8 cellular contexts compared by ENCODE assay signal in genomic region chr12:54280401-54281260, GRCh38. TPM values are rescaled to one million over a fixed set of nuclear protein-coding genes. Genes with fewer than 3 reads are reported as not detected.
A peak's percentile ranks its signal among the peaks of the same experiment; 100 is the strongest.
DNase-seq lines count a peak whose midpoint lies in the region; ATAC-seq and TF ChIP-seq lines count a peak whose summit lies in the region.

Gene HNRNPA1, plus strand, starts transcription at chr12:54280726. Its CDS starts 82 bp downstream, at chr12:54280808.

- H3K4me1 Mint-ChIP-seq in activated T-cell treated with anti-CD3 and anti-CD28 coated beads, Interleukin-2, amount 50 U/mL, for 24 hours (ENCODE audit: low read depth) = peaks cover 55% of the 10 kb centered on the region

- H3K4me3 Mint-ChIP-seq in activated T-cell treated with anti-CD3 and anti-CD28 coated beads, Interleukin-2, amount 50 U/mL, for 24 hours = no peak within 1 kb of the TSS

- no peaks in the 10 kb centered on the region for H3K9me3 ChIP-seq in mucosa of stomach (ENCODE audit: control insufficient read depth, low read length)

- in situ Hi-C loops in KBM-7 (cut with MboI; ENCODE audit: low pct_unique_long_range_greater_than_20kb, low sequenced_read_pairs) = no loop called here

- no peaks in the 10 kb centered on the region for H3K27me3 Mint-ChIP-seq in activated T-cell treated with anti-CD3 and anti-CD28 coated beads, Interleukin-2, amount 50 U/mL, for 24 hours

- DNase-seq in DMS53 (lab: John Stamatoyannopoulos, UW) (peak; percentile 100), KBM-7 (peak; percentile 99)
- peak; percentile 89 for DNase-seq in activated T-cell treated with anti-CD3 and anti-CD28 coated beads, Interleukin-2, amount 50 U/mL, for 24 hours
- peak; percentile 82 to 84 for DNase-seq in stimulated activated CD8-positive, alpha-beta memory T cell treated with anti-CD3 and anti-CD28 coated beads, Interleukin-7, amount 100 ng/mL, for 1 hour (ENCODE audit: low read depth in 2 of 2)

- peaks cover 18% of the 10 kb centered on the region for H3K36me3 Mint-ChIP-seq in activated T-cell treated with anti-CD3 and anti-CD28 coated beads, Interleukin-2, amount 50 U/mL, for 24 hours (ENCODE audit: low read depth)

- H3K36me3 ChIP-seq in mucosa of stomach (ENCODE audit: control insufficient read depth, insufficient read depth, low read length) = peaks cover 11% of the 10 kb centered on the region

- H3K4me3 ChIP-seq in mucosa of stomach (ENCODE audit: low read length) = peak within 1 kb of the TSS; percentile 61

- peaks cover 25% of the 10 kb centered on the region for H3K4me1 ChIP-seq in mucosa of stomach (ENCODE audit: control insufficient read depth, insufficient read depth, low read length)

- peak; percentile 80 for ATAC-seq in GM21717 (IDR thresholded peaks at IDR 0.05; ENCODE audit: unreplicated experiment)
- ATAC-seq in esophagus mucosa = peak; percentile 96

- H3K27me3 ChIP-seq in mucosa of stomach (ENCODE audit: control insufficient read depth, insufficient read depth, low read length) = no peaks in the 10 kb centered on the region

- H3K9me3 Mint-ChIP-seq in activated T-cell treated with anti-CD3 and anti-CD28 coated beads, Interleukin-2, amount 50 U/mL, for 24 hours = no peaks in the 10 kb centered on the region

- peak within 1 kb of the TSS; percentile 75 for H3K9ac ChIP-seq in mucosa of stomach (ENCODE audit: low read length)

- H3K27ac Mint-ChIP-seq in activated T-cell treated with anti-CD3 and anti-CD28 coated beads, Interleukin-2, amount 50 U/mL, for 24 hours = no peak within 1 kb of the TSS

TF ChIP-seq in PFSK-1, 5 proteins besides CTCF, POLR2A, EP300 and RAD21:
- peak; percentile 100 for TF ChIP-seq TAF1 (IDR thresholded peaks at IDR 0.05; ENCODE audit: borderline replicate concordance, insufficient read depth, low read length)
- TF ChIP-seq SIN3A (IDR thresholded peaks at IDR 0.05; ENCODE audit: borderline replicate concordance, insufficient read depth, low read length) = no peak
- TF ChIP-seq FOXP2 (optimal IDR thresholded peaks at IDR 0.05; ENCODE audit: borderline replicate concordance, extremely low read depth, extremely low read length, insufficient read depth) = no peak
- TF ChIP-seq REST (IDR thresholded peaks at IDR 0.05; ENCODE audit: insufficient read depth in 1 of 2, low read depth in 2 of 2, low read length in 2 of 2) = peak; percentile 49 to 53; a peak in 2 of 4 replicates
- TF ChIP-seq POLR2AphosphoS5 (IDR thresholded peaks at IDR 0.05; ENCODE audit: low read depth, low read length) = peak; percentile 100

RNA-seq across cellular contexts. Expression of gene HNRNPA1, which starts in this region (rescaled TPM):
- 562 TPM for polyA plus RNA-seq in PFSK-1 (2012; ENCODE audit: insufficient read length, low read depth)
- total RNA-seq in esophagus mucosa = 687 TPM

Comparison
In these comparisons a context has a peak if more than half of its experiments do, and no peak if none do; other contexts are left out.
1. Peak in every context shown above with its lines: DNase-seq, ATAC-seq and H3K4me3 ChIP-seq.